Comparison of ENCODE assay signal across 11 cellular contexts in genomic region chr22:31284756-31285155, GRCh38. TPM values are rescaled to one million over a fixed set of nuclear protein-coding genes. Genes with fewer than 3 reads are reported as not detected.
DNase-seq lines count a peak whose midpoint lies in the region; ATAC-seq and TF ChIP-seq lines count a peak whose summit lies in the region.
"Had no signal": no experiment of that assay in that cellular context is flagged by ENCODE, and none has a peak within 500 bp of the region (broad histone marks: within the 10 kb centered on the region; RNA-seq: fewer than 3 reads in every experiment).

No MANE protein-coding gene starts in this region.

- H3K4me3 ChIP-seq in left lung: no peak overlapping the region
- no peak overlapping the region for H3K4me3 ChIP-seq in stomach
- H3K4me3 ChIP-seq: A549 had no signal

- H3K4me1 ChIP-seq in left lung (peaks cover 14 to 62% of the 10 kb centered on the region in 2 donors), stomach (peaks cover 35 to 95% (median 61%) of the 10 kb centered on the region in 4 donors)
- H3K4me1 ChIP-seq: A549 had no signal

- H3K4me1 Mint-ChIP-seq in T-helper 1 cell treated with Interleukin-12 subunit alpha and Interleukin-12 subunit beta and Interleukin-4 antibody, amounts not matched to agents 30 μg/mL and 1 μg/mL, for 36 hours (ENCODE audit: low read depth): peaks cover 68% of the 10 kb centered on the region
- peaks cover 49% of the 10 kb centered on the region for H3K4me1 Mint-ChIP-seq in activated T-helper 2 cell treated with anti-CD3 and anti-CD28 coated beads, Interferon-gamma antibody, Interleukin-2, Interleukin-4, amounts not matched to agents 10 μg/mL and 5 μg/mL and 100 μg/mL, durations not matched to agents 14 hours and 24 hours and 36 hours (ENCODE audit: low read depth)
- peaks cover 30% of the 10 kb centered on the region for H3K4me1 Mint-ChIP-seq in CD14-positive monocyte

- DNase-seq in T-helper 1 cell (no peak), left lung (no peak), stomach (no peak), iPS-NIHi7 (ENCODE audit: extremely low spot score) (no peak), CD14-positive monocyte (ENCODE audit: low spot score) (no peak)
- DNase-seq in activated T-helper 2 cell treated with anti-CD3 and anti-CD28 coated beads, Interferon-gamma antibody, Interleukin-2, Interleukin-4, amounts not matched to agents 10 μg/mL and 5 μg/mL and 100 μg/mL, durations not matched to agents 14 hours and 24 hours and 36 hours (ENCODE audit: low spot score): no peak
- DNase-seq: HFFc6 had no signal

- no peaks in the 10 kb centered on the region for H3K9me3 Mint-ChIP-seq in T-helper 1 cell treated with Interleukin-12 subunit alpha and Interleukin-12 subunit beta and Interleukin-4 antibody, amounts not matched to agents 30 μg/mL and 1 μg/mL, for 36 hours
- no peaks in the 10 kb centered on the region for H3K9me3 Mint-ChIP-seq in activated T-helper 2 cell treated with anti-CD3 and anti-CD28 coated beads, Interferon-gamma antibody, Interleukin-2, Interleukin-4, amounts not matched to agents 10 μg/mL and 5 μg/mL and 100 μg/mL, durations not matched to agents 14 hours and 24 hours and 36 hours
- H3K9me3 Mint-ChIP-seq in CD14-positive monocyte: no peaks in the 10 kb centered on the region
- H3K9me3 Mint-ChIP-seq: HFFc6 had no signal

- ATAC-seq in left lung: no peak
- no peak for ATAC-seq in HG03280 (IDR thresholded peaks at IDR 0.05; ENCODE audit: unreplicated experiment)
- ATAC-seq: A549 had no signal

- H3K36me3 Mint-ChIP-seq in T-helper 1 cell treated with Interleukin-12 subunit alpha and Interleukin-12 subunit beta and Interleukin-4 antibody, amounts not matched to agents 30 μg/mL and 1 μg/mL, for 36 hours (ENCODE audit: low read depth): peaks cover 72% of the 10 kb centered on the region
- H3K36me3 Mint-ChIP-seq in activated T-helper 2 cell treated with anti-CD3 and anti-CD28 coated beads, Interferon-gamma antibody, Interleukin-2, Interleukin-4, amounts not matched to agents 10 μg/mL and 5 μg/mL and 100 μg/mL, durations not matched to agents 14 hours and 24 hours and 36 hours (ENCODE audit: low read depth): peaks cover 62% of the 10 kb centered on the region
- peaks cover 70 to 79% of the 10 kb centered on the region in 2 donors for H3K36me3 Mint-ChIP-seq in CD14-positive monocyte

- WGBS in stomach, 5 donors: 17 to 48% (median 25%) methylated on average over 2 to 3 of the region's 3 CpGs

- no peak for TF ChIP-seq EP300 in stomach (IDR thresholded peaks at IDR 0.05)

- TF ChIP-seq CTCF in left lung (IDR thresholded peaks at IDR 0.05) (no peak), stomach (IDR thresholded peaks at IDR 0.05) (no peak), CD14-positive monocyte (IDR thresholded peaks at IDR 0.05) (no peak)

- H3K27me3 ChIP-seq in left lung: no peaks in the 10 kb centered on the region
- no peaks in the 10 kb centered on the region for H3K27me3 ChIP-seq in stomach

- peak overlapping the region; percentile 56 for H3K4me3 Mint-ChIP-seq in T-helper 1 cell treated with Interleukin-12 subunit alpha and Interleukin-12 subunit beta and Interleukin-4 antibody, amounts not matched to agents 30 μg/mL and 1 μg/mL, for 36 hours
- no peak overlapping the region for H3K4me3 Mint-ChIP-seq in activated T-helper 2 cell treated with anti-CD3 and anti-CD28 coated beads, Interferon-gamma antibody, Interleukin-2, Interleukin-4, amounts not matched to agents 10 μg/mL and 5 μg/mL and 100 μg/mL, durations not matched to agents 14 hours and 24 hours and 36 hours (ENCODE audit: low read depth)
- no peak overlapping the region for H3K4me3 Mint-ChIP-seq in CD14-positive monocyte
- H3K4me3 Mint-ChIP-seq: HFFc6 had no signal

- no peaks in the 10 kb centered on the region for H3K27me3 Mint-ChIP-seq in T-helper 1 cell treated with Interleukin-12 subunit alpha and Interleukin-12 subunit beta and Interleukin-4 antibody, amounts not matched to agents 30 μg/mL and 1 μg/mL, for 36 hours (ENCODE audit: low read depth)
- H3K27me3 Mint-ChIP-seq in activated T-helper 2 cell treated with anti-CD3 and anti-CD28 coated beads, Interferon-gamma antibody, Interleukin-2, Interleukin-4, amounts not matched to agents 10 μg/mL and 5 μg/mL and 100 μg/mL, durations not matched to agents 14 hours and 24 hours and 36 hours (ENCODE audit: low read depth): no peaks in the 10 kb centered on the region
- peaks cover 0 to under 1% (median 0%) of the 10 kb centered on the region in 3 donors for H3K27me3 Mint-ChIP-seq in CD14-positive monocyte (ENCODE audit: low read depth in 3 of 3)

- no peak for TF ChIP-seq POLR2A in stomach (IDR thresholded peaks at IDR 0.05)

- peak overlapping the region; percentile 89 for H3K27ac Mint-ChIP-seq in T-helper 1 cell treated with Interleukin-12 subunit alpha and Interleukin-12 subunit beta and Interleukin-4 antibody, amounts not matched to agents 30 μg/mL and 1 μg/mL, for 36 hours
- H3K27ac Mint-ChIP-seq in activated T-helper 2 cell treated with anti-CD3 and anti-CD28 coated beads, Interferon-gamma antibody, Interleukin-2, Interleukin-4, amounts not matched to agents 10 μg/mL and 5 μg/mL and 100 μg/mL, durations not matched to agents 14 hours and 24 hours and 36 hours: peak overlapping the region; percentile 87
- H3K27ac Mint-ChIP-seq in CD14-positive monocyte: peak overlapping the region in 2 of 7 donors; percentile 18 to 42
- H3K27ac Mint-ChIP-seq: HFFc6 had no signal

- intact Hi-C loops in activated T-helper 2 cell treated with anti-CD3 and anti-CD28 coated beads, Interferon-gamma antibody, Interleukin-2, Interleukin-4, amounts not matched to agents 10 μg/mL and 5 μg/mL and 100 μg/mL, durations not matched to agents 14 hours and 24 hours and 36 hours (cut with micrococcal nuclease): loop anchor here (5.0 kb wide), 2 partner anchors 177 to 537 kb away; partner anchors contain the start of gene SELENOM
- intact Hi-C loops in left lung (cut with DNase I) (no loop called here), stomach (cut with DNase I; ENCODE audit: low total_unique reads) (no loop called here), CD14-positive monocyte (cut with micrococcal nuclease) (loop anchor here in 1 of 2 donors (5.0 kb wide), 1 partner anchor 72 kb away; the partner anchor contains the start of gene LIMK2)

- H3K9me3 ChIP-seq in left lung (no peaks in the 10 kb centered on the region), stomach (no peaks in the 10 kb centered on the region)
- H3K9me3 ChIP-seq: A549 had no signal

- H3K27ac ChIP-seq in left lung (peak overlapping the region; percentile 45 to 69), stomach (peak overlapping the region; percentile 70 to 97 (median 95))
- H3K27ac ChIP-seq: A549, parathyroid adenoma had no signal

- H3K36me3 ChIP-seq in left lung: peaks cover 0 to 60% of the 10 kb centered on the region in 2 donors
- peaks cover 66 to 98% (median 94%) of the 10 kb centered on the region in 4 donors for H3K36me3 ChIP-seq in stomach

RNA-seq across cellular contexts. Expression of gene PIK3IP1, which starts 7.5 kb away (rescaled TPM):
- 9.3 and 10.4 TPM in 2 replicates for total RNA-seq in activated T-helper 2 cell treated with anti-CD3 and anti-CD28 coated beads, Interferon-gamma antibody, Interleukin-2, Interleukin-4, amounts not matched to agents 10 μg/mL and 5 μg/mL and 100 μg/mL, durations not matched to agents 14 hours and 24 hours and 36 hours
- total RNA-seq in left lung: 10 to 100 TPM; 12.8 to 41.5 TPM
- total RNA-seq in stomach: 10 to 100 TPM in 3 of 5 donors, 1 to 10 TPM in 2; 3.5 to 53.0 (median 20.5) TPM
- polyA plus RNA-seq in stomach: 1 to 10 TPM; 6.6 to 8.5 (median 7.6) TPM
- 10 to 100 TPM; 21.8 to 21.9 TPM for polyA plus RNA-seq in CD14-positive monocyte
